30 cellular contexts compared by ENCODE assay signal in the genomic region with DNA sequence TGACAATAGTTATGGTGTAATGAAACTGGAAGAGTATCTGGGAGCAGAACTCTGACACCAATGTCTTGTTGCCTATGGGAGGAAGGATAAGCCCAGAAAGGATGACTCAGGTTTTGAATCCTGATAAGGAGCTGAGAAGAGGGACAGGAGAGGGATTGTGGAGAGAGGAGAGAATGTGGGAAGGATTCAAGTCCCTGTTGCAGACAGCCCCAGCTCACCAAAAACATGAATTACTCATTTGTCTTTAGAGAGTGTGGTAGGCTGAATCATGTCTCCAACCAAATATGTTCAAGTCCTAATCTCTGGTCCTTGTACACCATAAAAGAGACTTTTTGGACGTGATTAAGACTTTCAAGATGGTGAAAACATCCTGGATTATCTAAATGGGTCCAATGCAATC.
A peak's percentile ranks its signal among the peaks of the same experiment; 100 is the strongest.
DNase-seq lines count a peak whose midpoint lies in the region; FAIRE-seq and TF ChIP-seq lines count a peak whose summit lies in the region.
"Had no signal": no experiment of that assay in that cellular context is flagged by ENCODE, and none has a peak within 500 bp of the region (broad histone marks: within the 10 kb centered on the region; RNA-seq: fewer than 3 reads in every experiment).

No MANE protein-coding gene starts in this region.

- H3K27me3 ChIP-seq in layer of hippocampus (ENCODE audit: control insufficient read depth, insufficient read depth, low read length) (no peaks in the 10 kb centered on the region), MG63 (no peaks in the 10 kb centered on the region)
- H3K27me3 ChIP-seq: BE2C, heart left ventricle, SJSA1, thyroid gland had no signal

- FAIRE-seq in RCC 7860 (lab: Jason Lieb, UNC), result no peak
- FAIRE-seq: A204.1, G401.6, GM19239, H54, K562 had no signal

- H3K27ac ChIP-seq in caudate nucleus (ENCODE audit: low read depth, low read length) (peak overlapping the region; percentile 58), layer of hippocampus (ENCODE audit: low read depth, low read length) (peak overlapping the region; percentile 49)
- H3K27ac ChIP-seq: heart left ventricle, SJSA1, thyroid gland had no signal

- no peak for TF ChIP-seq POLR2A in erythroblast (IDR thresholded peaks at IDR 0.05; ENCODE audit: low read length)

- no peaks in the 10 kb centered on the region for H3K36me3 ChIP-seq in MG63
- H3K36me3 ChIP-seq: BE2C, heart left ventricle, SJSA1, thyroid gland had no signal

- H3K4me3 ChIP-seq in MG63, result no peak overlapping the region
- H3K4me3 ChIP-seq: heart left ventricle, K562, SJSA1, thyroid gland had no signal

- no peaks in the 10 kb centered on the region for H3K9me3 ChIP-seq in MG63
- H3K9me3 ChIP-seq: BE2C, heart left ventricle, SJSA1, thyroid gland had no signal

- DNase-seq in AG08395 (ENCODE audit: low spot score) (peak; percentile 10), RCC 7860 (ENCODE audit: low spot score) (peak; percentile 14), caudate nucleus (lab: John Stamatoyannopoulos, UW) (no peak), MG63 (no peak), erythroblast (lab: John Stamatoyannopoulos, UW) (no peak), NCI-H2171 treated with DMSO at 0.1 percent for 48 hours (lab: John Stamatoyannopoulos, UW) (no peak)
- no peak for DNase-seq in activated naive CD4-positive, alpha-beta T cell treated with Interleukin-2 at 50 U/mL for 16 hours
- DNase-seq: activated CD4-positive, alpha-beta memory T cell treated with anti-CD3 and anti-CD28 coated beads for 36 hours; activated CD8-positive, alpha-beta memory T cell treated with anti-CD3 and anti-CD28 coated beads, Interleukin-2, amount 50 U/mL, for 4 hours; aorta; BE2C; CD8-positive, alpha-beta memory T cell; cerebellar nuclear complex; heart left ventricle; left cardiac atrium; MM.1S; NCI-H1417; NCI-H2029 treated with DMSO at 0.1 percent for 48 hours; NCI-H345; NCI-H774; stimulated activated naive CD4-positive, alpha-beta T cell; T-cell; thyroid gland had no signal

Comparison
In these comparisons a context has a peak if more than half of its experiments do, and no peak if none do; other contexts are left out.
1. DNase-seq: peak in AG08395 (single experiment) and RCC 7860 (single experiment); none in caudate nucleus (0 of 61), MG63 (single experiment), erythroblast (0 of 2), NCI-H2171 treated with DMSO at 0.1 percent for 48 hours (single experiment) and activated naive CD4-positive, alpha-beta T cell treated with Interleukin-2 at 50 U/mL for 16 hours (single experiment).